ENCODE assay signal across 2 cellular contexts in genomic region chr15:78308422-78309021, GRCh38.
TF ChIP-seq lines count a peak whose summit lies in the region.

No MANE protein-coding gene starts in this region.

TF ChIP-seq in HEK293T, 16 proteins besides CTCF, POLR2A, EP300 and RAD21:
- no peak for TF ChIP-seq BHLHE40 (IDR thresholded peaks at IDR 0.05; ENCODE audit: borderline replicate concordance)
- TF ChIP-seq TARDBP (IDR thresholded peaks at IDR 0.05), result no peak
- TF ChIP-seq FOXA1 (IDR thresholded peaks at IDR 0.05), result no peak
- no peak for TF ChIP-seq CTBP1 (IDR thresholded peaks at IDR 0.05; ENCODE audit: borderline replicate concordance)
- no peak for TF ChIP-seq ARNT (IDR thresholded peaks at IDR 0.05)
- TF ChIP-seq L3MBTL2 (conservative IDR thresholded peaks at IDR 0.05), result no peak

TF ChIP-seq in H1, 55 proteins besides CTCF, POLR2A, EP300 and RAD21:
- TF ChIP-seq YY1 (IDR thresholded peaks at IDR 0.05; ENCODE audit: low read depth, low read length) (peak; percentile 59; the same call in 1 of the 2 replicates), CTBP2 (IDR thresholded peaks at IDR 0.05; ENCODE audit: borderline replicate concordance, insufficient read depth, insufficient read length, low read length) (no peak), NANOG (IDR thresholded peaks at IDR 0.05; ENCODE audit: insufficient read depth, low read depth, low read length, poor library complexity, severe bottlenecking) (no peak), POU5F1 (IDR thresholded peaks at IDR 0.05; ENCODE audit: low read depth, low read length) (no peak), JUND (IDR thresholded peaks at IDR 0.05; ENCODE audit: low read length) (no peak), KDM5A (IDR thresholded peaks at IDR 0.05; ENCODE audit: low read length) (no peak), ASH2L (IDR thresholded peaks at IDR 0.05; ENCODE audit: low read length) (no peak), KDM1A (IDR thresholded peaks at IDR 0.05; ENCODE audit: borderline replicate concordance, low read length) (peak; percentile 38; the same call in 1 of the 2 replicates), SP2 (IDR thresholded peaks at IDR 0.05; ENCODE audit: low read length) (no peak), TCF12 (IDR thresholded peaks at IDR 0.05; ENCODE audit: low read depth, low read length) (no peak), SP4 (IDR thresholded peaks at IDR 0.05; ENCODE audit: low read length) (no peak), EZH2 (IDR thresholded peaks at IDR 0.05; ENCODE audit: low read depth, low read length, severe bottlenecking) (no peak), BRCA1 (IDR thresholded peaks at IDR 0.05; ENCODE audit: low read depth, low read length) (peak; percentile 8; the same call in 1 of the 2 replicates), FOSL1 (IDR thresholded peaks at IDR 0.05; ENCODE audit: insufficient read depth, low read depth, low read length) (no peak), NRF1 (IDR thresholded peaks at IDR 0.05; ENCODE audit: low read depth, low read length) (no peak), POLR2AphosphoS5 (IDR thresholded peaks at IDR 0.05; ENCODE audit: low read depth, low read length) (no peak), USF2 (IDR thresholded peaks at IDR 0.05; ENCODE audit: low read length) (no peak), CHD7 (IDR thresholded peaks at IDR 0.05; ENCODE audit: insufficient replicate concordance, low read length) (no peak), CBX8 (IDR thresholded peaks at IDR 0.05; ENCODE audit: borderline replicate concordance, low read depth, low read length) (no peak), CHD2 (IDR thresholded peaks at IDR 0.05; ENCODE audit: low read length) (no peak), ATF3 (IDR thresholded peaks at IDR 0.05; ENCODE audit: insufficient read depth, low read depth, low read length) (no peak), RFX5 (IDR thresholded peaks at IDR 0.05; ENCODE audit: borderline replicate concordance, low read depth, low read length) (no peak)
TF ChIP-seq in H1: peak in this region for 3.
